Comparison of ENCODE assay signal across 1 cellular context in genomic region chr1:36088265-36088576, GRCh38.
TF ChIP-seq lines count a peak whose summit lies in the region.

No MANE protein-coding gene starts in this region.

TF ChIP-seq in GM12878, 131 proteins besides CTCF, POLR2A, EP300 and RAD21:
- no peak for TF ChIP-seq RCOR1 (conservative IDR thresholded peaks at IDR 0.05; ENCODE audit: low read depth, low read length)
- TF ChIP-seq DPF2 (IDR thresholded peaks at IDR 0.05): no peak
- no peak for TF ChIP-seq CEBPB (IDR thresholded peaks at IDR 0.05; ENCODE audit: borderline replicate concordance in 1 of 2, low read depth in 2 of 2, low read length in 2 of 2)
- TF ChIP-seq SKIL (IDR thresholded peaks at IDR 0.05; ENCODE audit: low read depth, poor library complexity, severe bottlenecking): no peak
- no peak for TF ChIP-seq GABPA (IDR thresholded peaks at IDR 0.05; ENCODE audit: low read depth)
- TF ChIP-seq, protein P1, sequence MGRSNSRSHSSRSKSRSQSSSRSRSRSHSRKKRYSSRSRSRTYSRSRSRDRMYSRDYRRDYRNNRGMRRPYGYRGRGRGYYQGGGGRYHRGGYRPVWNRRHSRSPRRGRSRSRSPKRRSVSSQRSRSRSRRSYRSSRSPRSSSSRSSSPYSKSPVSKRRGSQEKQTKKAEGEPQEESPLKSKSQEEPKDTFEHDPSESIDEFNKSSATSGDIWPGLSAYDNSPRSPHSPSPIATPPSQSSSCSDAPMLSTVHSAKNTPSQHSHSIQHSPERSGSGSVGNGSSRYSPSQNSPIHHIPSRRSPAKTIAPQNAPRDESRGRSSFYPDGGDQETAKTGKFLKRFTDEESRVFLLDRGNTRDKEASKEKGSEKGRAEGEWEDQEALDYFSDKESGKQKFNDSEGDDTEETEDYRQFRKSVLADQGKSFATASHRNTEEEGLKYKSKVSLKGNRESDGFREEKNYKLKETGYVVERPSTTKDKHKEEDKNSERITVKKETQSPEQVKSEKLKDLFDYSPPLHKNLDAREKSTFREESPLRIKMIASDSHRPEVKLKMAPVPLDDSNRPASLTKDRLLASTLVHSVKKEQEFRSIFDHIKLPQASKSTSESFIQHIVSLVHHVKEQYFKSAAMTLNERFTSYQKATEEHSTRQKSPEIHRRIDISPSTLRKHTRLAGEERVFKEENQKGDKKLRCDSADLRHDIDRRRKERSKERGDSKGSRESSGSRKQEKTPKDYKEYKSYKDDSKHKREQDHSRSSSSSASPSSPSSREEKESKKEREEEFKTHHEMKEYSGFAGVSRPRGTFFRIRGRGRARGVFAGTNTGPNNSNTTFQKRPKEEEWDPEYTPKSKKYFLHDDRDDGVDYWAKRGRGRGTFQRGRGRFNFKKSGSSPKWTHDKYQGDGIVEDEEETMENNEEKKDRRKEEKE (IDR thresholded peaks at IDR 0.05): no peak
